7 cellular contexts compared by ENCODE assay signal in the genomic region with DNA sequence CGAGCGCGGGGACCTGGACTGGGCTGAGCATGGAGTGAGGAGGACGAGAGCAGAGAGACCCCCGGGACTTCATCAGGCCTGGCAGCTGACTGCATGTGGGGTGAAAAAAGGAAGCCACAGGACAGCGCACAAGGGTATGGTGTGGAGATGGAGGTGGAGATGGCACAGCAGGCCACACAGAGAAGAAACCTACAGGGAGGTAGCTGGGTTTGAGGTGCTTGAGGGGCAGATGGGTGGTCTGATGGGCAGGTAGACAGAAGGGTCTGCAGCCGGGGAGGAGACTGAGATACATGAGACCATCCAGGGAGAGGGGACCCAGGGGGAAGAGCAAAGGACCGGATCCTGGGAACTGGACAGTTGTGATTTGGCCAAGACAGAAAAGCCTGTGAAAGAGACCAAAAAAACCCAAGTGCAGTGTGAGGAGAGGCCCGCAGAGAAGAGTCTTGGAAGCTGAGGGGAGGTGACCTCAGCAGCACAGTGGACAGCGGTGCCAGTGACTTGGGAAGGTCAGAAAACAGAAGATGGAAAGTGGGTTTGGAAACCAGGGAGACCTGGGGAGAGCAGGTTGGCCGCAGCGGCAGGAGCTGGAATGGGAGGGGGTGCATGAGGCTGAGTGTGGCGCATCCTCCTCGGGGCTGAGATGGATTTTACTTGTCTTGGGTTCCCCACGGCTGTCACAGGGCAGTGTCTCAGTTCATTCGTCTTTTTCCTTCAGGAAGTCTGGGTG. TPM values are rescaled to one million over a fixed set of nuclear protein-coding genes. Genes with fewer than 3 reads are reported as not detected.
DNase-seq lines count a peak whose midpoint lies in the region; ATAC-seq and TF ChIP-seq lines count a peak whose summit lies in the region.

No MANE protein-coding gene starts in this region.

- peaks cover 100% of the 10 kb centered on the region for H3K36me3 Mint-ChIP-seq in dendritic cell treated with granulocyte-macrophage colony-stimulating factor and Interleukin-4, amounts not matched to agents 40 ng/mL and 50 ng/mL, for 4 days (ENCODE audit: low read depth)
- peaks cover 7% of the 10 kb centered on the region for H3K36me3 Mint-ChIP-seq in mesothelial cell of epicardium

- DNase-seq in mesothelial cell of epicardium (ENCODE audit: low spot score in 2 of 2, unreplicated experiment in 2 of 2) (no peak), thoracic aorta (ENCODE audit: low spot score) (no peak), GM10248 (ENCODE audit: extremely low spot score) (no peak), NCI-H524 (lab: John Stamatoyannopoulos, UW) (no peak)

- H3K4me1 ChIP-seq in Loucy (ENCODE audit: insufficient read depth, low read length, poor library complexity, severe bottlenecking): no peaks in the 10 kb centered on the region
- peaks cover 0 to 14% of the 10 kb centered on the region in 2 donors for H3K4me1 ChIP-seq in thoracic aorta (ENCODE audit: control insufficient read depth in 1 of 2, low read depth in 2 of 2)

- H3F3A ChIP-seq in Loucy (ENCODE audit: low read depth): no peaks in the 10 kb centered on the region

- H3K9me3 Mint-ChIP-seq in dendritic cell treated with granulocyte-macrophage colony-stimulating factor and Interleukin-4, amounts not matched to agents 40 ng/mL and 50 ng/mL, for 4 days: no peaks in the 10 kb centered on the region
- H3K9me3 Mint-ChIP-seq in mesothelial cell of epicardium: no peaks in the 10 kb centered on the region

- no peaks in the 10 kb centered on the region for H3K9me3 ChIP-seq in Loucy (ENCODE audit: insufficient read depth, low read depth, low read length)
- no peaks in the 10 kb centered on the region for H3K9me3 ChIP-seq in thoracic aorta

- H3K9ac ChIP-seq in Loucy (ENCODE audit: low read depth, low read length, poor library complexity, severe bottlenecking): peak overlapping the region; percentile 62

- intact Hi-C loops in dendritic cell treated with granulocyte-macrophage colony-stimulating factor and Interleukin-4, amounts not matched to agents 40 ng/mL and 50 ng/mL, for 4 days (cut with micrococcal nuclease): no loop called here

- TF ChIP-seq CTCF in Loucy (conservative IDR thresholded peaks at IDR 0.05; ENCODE audit: low read length): no peak
- TF ChIP-seq CTCF in mesothelial cell of epicardium (IDR thresholded peaks at IDR 0.05; ENCODE audit: unreplicated experiment): no peak
- TF ChIP-seq CTCF in thoracic aorta (IDR thresholded peaks at IDR 0.05): no peak
- TF ChIP-seq CTCF in GM10248 (IDR thresholded peaks at IDR 0.05; ENCODE audit: control extremely low read depth, extremely low read depth, low read depth, missing control alignments): no peak

- no peak overlapping the region for H2AFZ ChIP-seq in Loucy (ENCODE audit: low read length)

- no peaks in the 10 kb centered on the region for H3K36me3 ChIP-seq in Loucy (ENCODE audit: insufficient read depth, low read length)
- peaks cover 14% of the 10 kb centered on the region for H3K36me3 ChIP-seq in thoracic aorta

- peak overlapping the region; percentile 81 for H3K4me3 Mint-ChIP-seq in dendritic cell treated with granulocyte-macrophage colony-stimulating factor and Interleukin-4, amounts not matched to agents 40 ng/mL and 50 ng/mL, for 4 days
- peak overlapping the region; percentile 81 for H3K4me3 Mint-ChIP-seq in mesothelial cell of epicardium

- H3K27ac ChIP-seq in thoracic aorta: peak overlapping the region; percentile 67 to 75

- H3K9me2 ChIP-seq in Loucy (replicated peaks; ENCODE audit: low read depth, low read length): no peaks in the 10 kb centered on the region

- CTCF ChIA-PET in GM10248 (lab: Yijun Ruan, JAX): interaction anchor here (0.9 to 7.7 kb wide), 9 partner anchors 9 to 69 kb away, joined by 3 to 78 read pairs (median 3); no protein-coding TSS in a partner anchor

- peaks cover 77% of the 10 kb centered on the region for H3K4me1 Mint-ChIP-seq in dendritic cell treated with granulocyte-macrophage colony-stimulating factor and Interleukin-4, amounts not matched to agents 40 ng/mL and 50 ng/mL, for 4 days (ENCODE audit: low read depth)
- H3K4me1 Mint-ChIP-seq in mesothelial cell of epicardium: peaks cover 31% of the 10 kb centered on the region

- H3K4me2 ChIP-seq in Loucy (ENCODE audit: low read depth, low read length, poor library complexity, severe bottlenecking): peak overlapping the region; percentile 71

- POLR2A ChIA-PET in GM10248 (lab: Yijun Ruan, JAX): interaction anchor here (2.9 kb wide), 1 partner anchor 52 kb away, joined by 11 read pairs; no protein-coding TSS in a partner anchor

- peak overlapping the region; percentile 89 for H3K27ac Mint-ChIP-seq in dendritic cell treated with granulocyte-macrophage colony-stimulating factor and Interleukin-4, amounts not matched to agents 40 ng/mL and 50 ng/mL, for 4 days
- peak overlapping the region; percentile 27 for H3K27ac Mint-ChIP-seq in mesothelial cell of epicardium

- no peaks in the 10 kb centered on the region for H3K79me2 ChIP-seq in Loucy (ENCODE audit: insufficient read depth, low read length)

- H3K27me3 Mint-ChIP-seq in dendritic cell treated with granulocyte-macrophage colony-stimulating factor and Interleukin-4, amounts not matched to agents 40 ng/mL and 50 ng/mL, for 4 days: no peaks in the 10 kb centered on the region
- no peaks in the 10 kb centered on the region for H3K27me3 Mint-ChIP-seq in mesothelial cell of epicardium (ENCODE audit: low read depth)

- peak overlapping the region; percentile 74 for H3K4me3 ChIP-seq in Loucy (ENCODE audit: low read length, poor library complexity, severe bottlenecking)
- H3K4me3 ChIP-seq in thoracic aorta: peak overlapping the region; percentile 76

- H3K27me3 ChIP-seq in Loucy (ENCODE audit: insufficient read depth, low read length, poor library complexity, severe bottlenecking): no peaks in the 10 kb centered on the region
- H3K27me3 ChIP-seq in thoracic aorta (replicated peaks; ENCODE audit: insufficient read depth): no peaks in the 10 kb centered on the region

- H4K20me1 ChIP-seq in Loucy (ENCODE audit: insufficient read depth, low read length, poor library complexity, severe bottlenecking): no peaks in the 10 kb centered on the region

- ATAC-seq in thoracic aorta (ENCODE audit: insufficient number of reproducible peaks, low FRiP score, low read depth) (no peak), HG02610 (IDR thresholded peaks at IDR 0.05; ENCODE audit: unreplicated experiment) (no peak)

RNA-seq across cellular contexts. Expression of a gene that starts 5.5 kb away (rescaled TPM):
- total RNA-seq in mesothelial cell of epicardium (12.0 to 12.7 TPM (median 12.0 TPM) in 3 replicates), thoracic aorta (100 to 1,000 TPM in 1 of 2 donors, 10 to 100 TPM in 1; 78.4 to 112 TPM)

RNA-seq across cellular contexts. Expression of a gene that starts 7.8 kb away (rescaled TPM):
- total RNA-seq in mesothelial cell of epicardium (2.0 to 2.2 TPM (median 2.0 TPM) in 3 replicates), thoracic aorta (100 to 1,000 TPM; 141 to 148 TPM)

Comparison
In these comparisons a context has a peak if more than half of its experiments do, and no peak if none do; other contexts are left out.
1. RNA of a gene that starts 7.8 kb away (total RNA-seq): 141 to 148 TPM in thoracic aorta; 2.0 to 2.2 TPM in mesothelial cell of epicardium; every median in the first group is over 10 times any median in the second.